In the genomic region with DNA sequence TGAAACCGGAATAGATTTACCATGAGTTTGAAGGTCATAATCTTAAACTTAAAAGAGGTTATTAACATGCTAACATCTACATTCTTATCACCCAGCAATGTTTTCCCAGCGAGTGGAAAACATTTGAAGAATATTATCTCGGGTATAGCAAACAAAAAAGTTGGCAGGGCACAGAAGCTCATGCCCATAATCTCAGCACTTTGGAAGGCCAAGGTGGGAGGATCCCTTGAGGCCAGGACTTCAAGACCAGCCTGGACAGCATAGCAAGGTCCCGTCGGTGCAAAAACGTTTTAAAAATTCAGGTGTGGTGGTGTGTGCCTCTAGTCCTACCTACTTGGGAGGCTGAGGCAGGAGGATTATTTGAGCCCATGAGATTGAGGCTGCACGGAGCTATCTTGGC, we compare ENCODE assay signal across 21 cellular contexts.
DNase-seq lines count a peak whose midpoint lies in the region; ATAC-seq and TF ChIP-seq lines count a peak whose summit lies in the region.
"Had no signal": no experiment of that assay in that cellular context is flagged by ENCODE, and none has a peak within 500 bp of the region (broad histone marks: within the 10 kb centered on the region; RNA-seq: fewer than 3 reads in every experiment).

No MANE protein-coding gene starts in this region.

- peaks cover 36% of the 10 kb centered on the region for H3K9me3 Mint-ChIP-seq in Caco-2 (ENCODE audit: unreplicated experiment)

- TF ChIP-seq CTCF in Caco-2 (IDR thresholded peaks at IDR 0.05; ENCODE audit: insufficient read depth in 1 of 2, low read depth in 1 of 2, low read length in 1 of 2, severe bottlenecking in 1 of 2, unreplicated experiment in 1 of 2), result no peak
- TF ChIP-seq CTCF in body of pancreas (IDR thresholded peaks at IDR 0.05), result no peak
- no peak for TF ChIP-seq CTCF in stomach (IDR thresholded peaks at IDR 0.05)
- no peak for TF ChIP-seq CTCF in RWPE1 (conservative IDR thresholded peaks at IDR 0.05; ENCODE audit: low read depth)

- H3K27ac ChIP-seq in body of pancreas, result no peak overlapping the region
- no peak overlapping the region for H3K27ac ChIP-seq in mesenchymal stem cell (ENCODE audit: low read length, poor library complexity, severe bottlenecking)
- peak overlapping the region in 2 of 5 donors; percentile 47 to 72 for H3K27ac ChIP-seq in stomach
- no peak overlapping the region for H3K27ac ChIP-seq in RWPE1
- no peak overlapping the region for H3K27ac ChIP-seq in substantia nigra (ENCODE audit: low read depth, low read length, poor library complexity, severe bottlenecking)
- H3K27ac ChIP-seq: A549; BLaER1 treated with 17β-estradiol and CSF1 and Interleukin-3, amounts not matched to agents 10 nM and 100 nM had no signal

- no peak for TF ChIP-seq EP300 in stomach (IDR thresholded peaks at IDR 0.05)

- H3K23ac ChIP-seq in mesenchymal stem cell (ENCODE audit: low read length in 2 of 2), result no peak overlapping the region

- H3K4me3 Mint-ChIP-seq in Caco-2 (ENCODE audit: unreplicated experiment), result no peak overlapping the region
- H3K4me3 Mint-ChIP-seq: CD14-positive monocyte; CD4-positive, alpha-beta T cell; CD8-positive, alpha-beta memory T cell had no signal

- DNase-seq in Caco-2, result no peak
- peak; percentile 13 to 62 (median 39) for DNase-seq in body of pancreas
- no peak for DNase-seq in mesenchymal stem cell
- DNase-seq in stomach, result peak; percentile 69
- no peak for DNase-seq in RWPE1 (ENCODE audit: low spot score)
- no peak for DNase-seq in substantia nigra (lab: John Stamatoyannopoulos, UW)
- no peak for DNase-seq in nucleus accumbens (lab: John Stamatoyannopoulos, UW)
- DNase-seq: 8988T; ACHN; AML-193; BE2C; Calu3; CD4-positive, alpha-beta T cell; CD8-positive, alpha-beta memory T cell; DMS53; DND-41; GOT3 had no signal

- no peak overlapping the region for H2AFZ ChIP-seq in mesenchymal stem cell (ENCODE audit: low read depth, low read length)

- H3K36me3 Mint-ChIP-seq in Caco-2 (ENCODE audit: insufficient read depth, unreplicated experiment), result no peaks in the 10 kb centered on the region
- H3K36me3 Mint-ChIP-seq: CD14-positive monocyte; CD8-positive, alpha-beta memory T cell had no signal

- no peaks in the 10 kb centered on the region for H3K79me1 ChIP-seq in mesenchymal stem cell (replicated peaks; ENCODE audit: low read length, poor library complexity, severe bottlenecking)

- intact Hi-C loops in Caco-2 (cut with micrococcal nuclease; ENCODE audit: unreplicated experiment) (loop anchor here (2.0 kb wide), 1 partner anchor 14 kb away; no protein-coding TSS in a partner anchor), body of pancreas (cut with DNase I) (no loop called here), stomach (cut with DNase I; ENCODE audit: low total_unique reads) (no loop called here)

- no peak overlapping the region for H3K9ac ChIP-seq in mesenchymal stem cell (ENCODE audit: low read length)
- H3K9ac ChIP-seq: BLaER1 treated with 17β-estradiol and CSF1 and Interleukin-3, amounts not matched to agents 10 nM and 100 nM had no signal

- no TSS peak for BruUV-seq in Caco-2 (replicated peaks; lab: Mats Ljungman, UMichigan)

- no peak overlapping the region for H4K8ac ChIP-seq in mesenchymal stem cell (ENCODE audit: low read length)

- POLR2A ChIA-PET in Caco-2 (lab: Charles Lee) (no interaction called here), RWPE1 (lab: Yijun Ruan, JAX; ENCODE audit: low non-redundant PET) (no interaction called here)

- H3K4ac ChIP-seq in mesenchymal stem cell (ENCODE audit: low read depth in 1 of 2, low read length in 2 of 2), result no peak overlapping the region

- WGBS in body of pancreas, 2 donors, result 31 to 37% methylated on average over 7 of the region's 7 CpGs
- 85% methylated on average over 5 of the region's 7 CpGs for WGBS in mesenchymal stem cell
- 27 to 52% (median 49%) methylated on average over 7 of the region's 7 CpGs for WGBS in stomach, 5 donors

- H2BK5ac ChIP-seq in mesenchymal stem cell (ENCODE audit: low read depth, low read length, poor library complexity, severe bottlenecking), result no peak overlapping the region

- H3K27me3 ChIP-seq in Caco-2 (replicated peaks; ENCODE audit: control insufficient read depth, insufficient read depth, low read length) (no peaks in the 10 kb centered on the region), body of pancreas (no peaks in the 10 kb centered on the region), mesenchymal stem cell (ENCODE audit: control insufficient read depth in 1 of 2, insufficient read depth in 1 of 2, low read length in 2 of 2) (no peaks in the 10 kb centered on the region), stomach (no peaks in the 10 kb centered on the region)
- H3K27me3 ChIP-seq: BE2C; BLaER1 treated with 17β-estradiol and CSF1 and Interleukin-3, amounts not matched to agents 10 nM and 100 nM had no signal

- no peak overlapping the region for H2AK5ac ChIP-seq in mesenchymal stem cell (ENCODE audit: low read length, severe bottlenecking)

- H3K27me3 Mint-ChIP-seq in Caco-2 (ENCODE audit: insufficient read depth, unreplicated experiment), result no peaks in the 10 kb centered on the region
- H3K27me3 Mint-ChIP-seq: CD4-positive, alpha-beta T cell; CD8-positive, alpha-beta memory T cell had no signal

- no peak overlapping the region for H3K4me2 ChIP-seq in mesenchymal stem cell (ENCODE audit: low read length, poor library complexity, severe bottlenecking)
- H3K4me2 ChIP-seq: A549; BLaER1 treated with 17β-estradiol and CSF1 and Interleukin-3, amounts not matched to agents 10 nM and 100 nM had no signal

- peaks cover 29% of the 10 kb centered on the region for H3K4me1 ChIP-seq in Caco-2
- no peaks in the 10 kb centered on the region for H3K4me1 ChIP-seq in body of pancreas
- no peaks in the 10 kb centered on the region for H3K4me1 ChIP-seq in mesenchymal stem cell (ENCODE audit: control insufficient read depth, insufficient read depth, low read depth, low read length)
- peaks cover 0 to 7% (median 3%) of the 10 kb centered on the region in 4 donors for H3K4me1 ChIP-seq in stomach
- H3K4me1 ChIP-seq: A549; BE2C; BLaER1 treated with 17β-estradiol and CSF1 and Interleukin-3, amounts not matched to agents 10 nM and 100 nM; HAP-1 had no signal

- peak overlapping the region; percentile 48 for H3K27ac Mint-ChIP-seq in Caco-2 (ENCODE audit: unreplicated experiment)
- H3K27ac Mint-ChIP-seq: CD14-positive monocyte; CD4-positive, alpha-beta T cell; CD8-positive, alpha-beta memory T cell had no signal

- H2BK120ac ChIP-seq in mesenchymal stem cell (ENCODE audit: low read depth, low read length), result no peak overlapping the region

- H3K36me3 ChIP-seq in Caco-2 (ENCODE audit: control insufficient read depth, insufficient read depth, low read length) (no peaks in the 10 kb centered on the region; the same call in 1 of the 2 replicates), body of pancreas (replicated peaks in 1 of 2; ENCODE audit: insufficient read depth in 1 of 2, low read depth in 2 of 2) (no peaks in the 10 kb centered on the region), mesenchymal stem cell (ENCODE audit: control insufficient read depth in 1 of 2, insufficient read depth in 2 of 2, low read depth in 1 of 2, low read length in 2 of 2) (no peaks in the 10 kb centered on the region), stomach (no peaks in the 10 kb centered on the region)
- H3K36me3 ChIP-seq: BE2C; BLaER1 treated with 17β-estradiol and CSF1 and Interleukin-3, amounts not matched to agents 10 nM and 100 nM; HAP-1 had no signal

- H2BK12ac ChIP-seq in mesenchymal stem cell (ENCODE audit: low read length in 2 of 2), result no peak overlapping the region

- TF ChIP-seq POLR2A in body of pancreas (IDR thresholded peaks at IDR 0.05), result no peak
- no peak for TF ChIP-seq POLR2A in stomach (IDR thresholded peaks at IDR 0.05)

- H4K91ac ChIP-seq in mesenchymal stem cell (ENCODE audit: low read length), result peak overlapping the region; percentile 15

- H2BK15ac ChIP-seq in mesenchymal stem cell (ENCODE audit: low read depth, poor library complexity, severe bottlenecking), result no peak overlapping the region

- H3K4me3 ChIP-seq in Caco-2 (ENCODE audit: low read depth, low read length) (no peak overlapping the region), body of pancreas (no peak overlapping the region), mesenchymal stem cell (ENCODE audit: insufficient read depth in 1 of 2, low read depth in 1 of 2, low read length in 2 of 2) (no peak overlapping the region), stomach (no peak overlapping the region)
- H3K4me3 ChIP-seq: A549; BLaER1 treated with 17β-estradiol and CSF1 and Interleukin-3, amounts not matched to agents 10 nM and 100 nM; HAP-1 had no signal

- CTCF ChIA-PET in Caco-2 (lab: Charles Lee), result no interaction called here
- CTCF ChIA-PET in RWPE1 (lab: Yijun Ruan, JAX), result no interaction called here

- ATAC-seq in body of pancreas, result peak; percentile 58
- ATAC-seq: A549 had no signal

- H3K4me1 Mint-ChIP-seq in Caco-2 (ENCODE audit: low read depth, unreplicated experiment), result no peaks in the 10 kb centered on the region
- H3K4me1 Mint-ChIP-seq: CD14-positive monocyte; CD8-positive, alpha-beta memory T cell had no signal

- no peak overlapping the region for H3K14ac ChIP-seq in mesenchymal stem cell (ENCODE audit: low read length in 2 of 2)

- H3K18ac ChIP-seq in mesenchymal stem cell (ENCODE audit: low read depth in 1 of 2, low read length in 2 of 2), result no peak overlapping the region

- H3K9me3 ChIP-seq in Caco-2 (no peaks in the 10 kb centered on the region), body of pancreas (no peaks in the 10 kb centered on the region), mesenchymal stem cell (ENCODE audit: control insufficient read depth, low read length) (peaks cover 3% of the 10 kb centered on the region), stomach (peaks cover 0 to 6% (median 0%) of the 10 kb centered on the region in 4 donors)
- H3K9me3 ChIP-seq: A549, BE2C, HAP-1 had no signal

Comparison
In these comparisons a context has a peak if more than half of its experiments do, and no peak if none do; other contexts are left out.
1. DNase-seq: peak in body of pancreas (4 of 4) and stomach (single experiment); none in Caco-2 (0 of 2), mesenchymal stem cell (single experiment), RWPE1 (single experiment), substantia nigra (0 of 49) and nucleus accumbens (0 of 56).